Comparison of ENCODE assay signal across 1 cellular context in genomic region chr17:39767147-39767546, GRCh38.
TF ChIP-seq lines count a peak whose summit lies in the region.

No MANE protein-coding gene starts in this region.

TF ChIP-seq in GM12878, 131 proteins besides CTCF, POLR2A, EP300 and RAD21 (continues in another document):
- peak in 1 of 2 experiments; percentile 46; a peak in 1 of 3 replicates for TF ChIP-seq EGR1 (IDR thresholded peaks at IDR 0.05; ENCODE audit: borderline replicate concordance in 1 of 2, low read depth in 2 of 2, low read length in 2 of 2)
- TF ChIP-seq BCL3 (IDR thresholded peaks at IDR 0.05; ENCODE audit: borderline replicate concordance, insufficient read depth, low read depth, low read length, poor library complexity, severe bottlenecking): peak; percentile 41
- TF ChIP-seq CHD4 (IDR thresholded peaks at IDR 0.05): no peak
- no peak for TF ChIP-seq MAX (IDR thresholded peaks at IDR 0.05; ENCODE audit: low read depth, low read length)
- no peak for TF ChIP-seq E4F1 (IDR thresholded peaks at IDR 0.05; ENCODE audit: borderline replicate concordance, partially characterized antibody)
- TF ChIP-seq BMI1 (IDR thresholded peaks at IDR 0.05; ENCODE audit: borderline replicate concordance): peak; percentile 66; the same call in 1 of the 2 replicates
- 0 out of 2 replicates have a peak, but pooled peaks have one; percentile 58 for TF ChIP-seq TBL1XR1 (IDR thresholded peaks at IDR 0.05; ENCODE audit: low read depth, low read length)
- peak; percentile 76 for TF ChIP-seq GATAD2B (conservative IDR thresholded peaks at IDR 0.05; ENCODE audit: low read depth)
- peak; percentile 49; the same call in 1 of the 2 replicates for TF ChIP-seq MYB (IDR thresholded peaks at IDR 0.05; ENCODE audit: borderline replicate concordance, low read depth, low read length)
- peak; percentile 71 to 78; a peak in 3 of 4 replicates for TF ChIP-seq BHLHE40 (IDR thresholded peaks at IDR 0.05; ENCODE audit: borderline replicate concordance in 1 of 2, low read depth in 2 of 2, low read length in 1 of 2)
- TF ChIP-seq RUNX3 (IDR thresholded peaks at IDR 0.05; ENCODE audit: low read length): peak; percentile 87
- TF ChIP-seq TCF12 (IDR thresholded peaks at IDR 0.05; ENCODE audit: low read depth, low read length): 0 out of 2 replicates have a peak, but pooled peaks have one; percentile 21
- TF ChIP-seq MTA3 (IDR thresholded peaks at IDR 0.05; ENCODE audit: borderline replicate concordance, low read length): no peak; the same call in 1 of the 2 replicates
- TF ChIP-seq SP1 (IDR thresholded peaks at IDR 0.05; ENCODE audit: low read depth, low read length): peak; percentile 11
- TF ChIP-seq ATF2 (IDR thresholded peaks at IDR 0.05; ENCODE audit: low read length): 0 out of 2 replicates have a peak, but pooled peaks have one; percentile 40
- TF ChIP-seq RAD51 (IDR thresholded peaks at IDR 0.05): peak; percentile 71; the same call in 1 of the 2 replicates
- TF ChIP-seq CBFB (IDR thresholded peaks at IDR 0.05; ENCODE audit: low read depth): 0 out of 2 replicates have a peak, but pooled peaks have one; percentile 49
- TF ChIP-seq SMARCA5 (IDR thresholded peaks at IDR 0.05): 0 out of 2 replicates have a peak, but pooled peaks have one; percentile 35
- 0 out of 2 replicates have a peak, but pooled peaks have one; percentile 49 for TF ChIP-seq MEF2A (IDR thresholded peaks at IDR 0.05; ENCODE audit: insufficient read depth, low read depth, low read length)
- TF ChIP-seq BRCA1 (IDR thresholded peaks at IDR 0.05; ENCODE audit: low read depth, low read length): no peak
- TF ChIP-seq NFIC (IDR thresholded peaks at IDR 0.05; ENCODE audit: low read depth, low read length): peak; percentile 61
- TF ChIP-seq MLLT1 (IDR thresholded peaks at IDR 0.05): peak; percentile 62; the same call in 1 of the 2 replicates
- no peak; the same call in 1 of the 2 replicates for TF ChIP-seq SMC3 (IDR thresholded peaks at IDR 0.05; ENCODE audit: borderline replicate concordance, low read length)
- no peak for TF ChIP-seq RCOR1 (conservative IDR thresholded peaks at IDR 0.05; ENCODE audit: low read depth, low read length)
- no peak for TF ChIP-seq ELK1 (IDR thresholded peaks at IDR 0.05; ENCODE audit: low read depth, low read length)
- TF ChIP-seq RELB (IDR thresholded peaks at IDR 0.05; ENCODE audit: low read depth): peak; percentile 93
- peak; percentile 82 for TF ChIP-seq MTA2 (IDR thresholded peaks at IDR 0.05; ENCODE audit: low read depth)
- TF ChIP-seq SPI1 (IDR thresholded peaks at IDR 0.05; ENCODE audit: borderline replicate concordance, insufficient read depth, low read depth, low read length): peak; percentile 47; the same call in 1 of the 2 replicates
- TF ChIP-seq NR2F1 (conservative IDR thresholded peaks at IDR 0.05): peak; percentile 46; the same call in 1 of the 2 replicates
- 0 out of 3 replicates have a peak, but pooled peaks have one; percentile 21 for TF ChIP-seq POU2F2 (IDR thresholded peaks at IDR 0.05; ENCODE audit: borderline replicate concordance, low read depth, low read length)
- TF ChIP-seq CHD2 (IDR thresholded peaks at IDR 0.05; ENCODE audit: borderline replicate concordance, low read depth, low read length): no peak
- peak; percentile 66 for TF ChIP-seq EED (IDR thresholded peaks at IDR 0.05; ENCODE audit: low read depth)
- TF ChIP-seq ZNF687 (IDR thresholded peaks at IDR 0.05): peak; percentile 92
- TF ChIP-seq BCLAF1 (IDR thresholded peaks at IDR 0.05): no peak
- peak; percentile 85 for TF ChIP-seq NBN (IDR thresholded peaks at IDR 0.05)
- TF ChIP-seq ETV6 (conservative IDR thresholded peaks at IDR 0.05 in 1 of 2, IDR thresholded peaks at IDR 0.05 in 1 of 2; ENCODE audit: borderline replicate concordance in 1 of 2, low read depth in 1 of 2): 0 out of 4 replicates have a peak, but pooled peaks of 1 of the 2 experiments have one; percentile 8
- TF ChIP-seq ATF7 (IDR thresholded peaks at IDR 0.05; ENCODE audit: low read depth): peak; percentile 84
- TF ChIP-seq HDAC6 (IDR thresholded peaks at IDR 0.05; ENCODE audit: unreplicated experiment): no peak
- TF ChIP-seq IKZF2 (IDR thresholded peaks at IDR 0.05): peak; percentile 96
- TF ChIP-seq HDGF (IDR thresholded peaks at IDR 0.05): peak; percentile 85
- 0 out of 2 replicates have a peak, but pooled peaks have one; percentile 10 for TF ChIP-seq PAX5 (IDR thresholded peaks at IDR 0.05; ENCODE audit: borderline replicate concordance, low read depth, low read length)
- TF ChIP-seq ZNF217 (IDR thresholded peaks at IDR 0.05): 0 out of 2 replicates have a peak, but pooled peaks have one; percentile 38
- TF ChIP-seq FOXM1 (IDR thresholded peaks at IDR 0.05; ENCODE audit: low read depth, low read length): peak; percentile 53; the same call in 1 of the 2 replicates
- no peak for TF ChIP-seq ZZZ3 (IDR thresholded peaks at IDR 0.05; ENCODE audit: control insufficient read depth, insufficient read length, low read depth)
- TF ChIP-seq RFX5 (IDR thresholded peaks at IDR 0.05; ENCODE audit: low read depth, low read length): no peak
